20 cellular contexts compared by ENCODE assay signal in genomic region chr18:35062408-35062807, GRCh38. TPM values are rescaled to one million over a fixed set of nuclear protein-coding genes. Genes with fewer than 3 reads are reported as not detected.
DNase-seq lines count a peak whose midpoint lies in the region; ATAC-seq, FAIRE-seq and TF ChIP-seq lines count a peak whose summit lies in the region.
"Had no signal": no experiment of that assay in that cellular context is flagged by ENCODE, and none has a peak within 500 bp of the region (broad histone marks: within the 10 kb centered on the region; RNA-seq: fewer than 3 reads in every experiment).

No MANE protein-coding gene starts in this region.

- no peak for TF ChIP-seq RAD21 in HepG2 (CRISPR knock-in tag; IDR thresholded peaks at IDR 0.05)

- TF ChIP-seq POLR2A in HepG2 (IDR thresholded peaks at IDR 0.05; ENCODE audit: insufficient read depth in 1 of 2, low read depth in 2 of 2, low read length in 2 of 2) (no peak), gastrocnemius medialis (IDR thresholded peaks at IDR 0.05) (no peak)

- CTCF ChIA-PET in HepG2 (lab: Yijun Ruan, JAX; ENCODE audit: low intra/inter-chr PET ratio, low total read pairs): no interaction called here

- DNase-seq in natural killer cell (no peak), HepG2 (ENCODE audit: low spot score) (peak; percentile 36), memory B cell (ENCODE audit: low spot score in 2 of 2) (no peak), gastrocnemius medialis (no peak), H4 (ENCODE audit: low spot score) (no peak), osteoblast (ENCODE audit: insufficient read length, low spot score, missing footprints) (no peak)
- no peak for DNase-seq in natural killer cell treated with Interleukin-12 subunit alpha and Interleukin-12 subunit beta and Interleukin-15 and Interleukin-18, amount 100 ng/mL, for 72 hours (ENCODE audit: low spot score)
- DNase-seq: C1 segment of cervical spinal cord; Caco-2; CD4-positive, alpha-beta memory T cell; DMS153; DND-41; GM23248; H9 had no signal

- H3K27me3 ChIP-seq in HepG2 (ENCODE audit: control insufficient read depth in 1 of 2, insufficient read depth in 2 of 2, low read length in 2 of 2): no peaks in the 10 kb centered on the region
- H3K27me3 ChIP-seq in gastrocnemius medialis: no peaks in the 10 kb centered on the region
- H3K27me3 ChIP-seq in osteoblast (ENCODE audit: insufficient read depth, low read length): no peaks in the 10 kb centered on the region

- H3K4me3 ChIP-seq in HepG2 (replicated peaks in 1 of 3; ENCODE audit: insufficient read depth in 1 of 3, low read depth in 2 of 3, low read length in 3 of 3) (no peak overlapping the region), gastrocnemius medialis (no peak overlapping the region), osteoblast (ENCODE audit: insufficient read depth, low read length) (no peak overlapping the region)
- H3K4me3 ChIP-seq: GM23248 had no signal

- H3K36me3 Mint-ChIP-seq in natural killer cell: no peaks in the 10 kb centered on the region
- no peaks in the 10 kb centered on the region for H3K36me3 Mint-ChIP-seq in natural killer cell treated with Interleukin-12 subunit alpha and Interleukin-12 subunit beta and Interleukin-15 and Interleukin-18, amount 100 ng/mL, for 72 hours
- H3K36me3 Mint-ChIP-seq in memory B cell: peaks cover 3% of the 10 kb centered on the region

- POLR2A ChIA-PET in HepG2 (lab: Yijun Ruan, JAX): no interaction called here

- no peak for ATAC-seq in natural killer cell
- no peak for ATAC-seq in natural killer cell treated with Interleukin-12 subunit alpha and Interleukin-12 subunit beta and Interleukin-15 and Interleukin-18, amount 100 ng/mL, for 72 hours
- ATAC-seq in HepG2: peak; percentile 72
- no peak for ATAC-seq in memory B cell (ENCODE audit: low read depth)
- no peak for ATAC-seq in gastrocnemius medialis
- no peak for ATAC-seq in HG02981 (IDR thresholded peaks at IDR 0.05; ENCODE audit: unreplicated experiment)
- ATAC-seq: HCT116 had no signal

- H3K4me1 ChIP-seq in HepG2 (ENCODE audit: insufficient read depth, low read length) (peaks cover 46% of the 10 kb centered on the region), gastrocnemius medialis (peaks cover 39 to 52% of the 10 kb centered on the region in 2 donors), osteoblast (ENCODE audit: insufficient read depth, low read length) (no peaks in the 10 kb centered on the region)
- H3K4me1 ChIP-seq: Caco-2 had no signal

- 34% methylated on average over 5 of the region's 5 CpGs for WGBS in HepG2 (ENCODE audit: low lambda C conversion rate)

- H3K4me3 Mint-ChIP-seq in natural killer cell: no peak overlapping the region
- H3K4me3 Mint-ChIP-seq in natural killer cell treated with Interleukin-12 subunit alpha and Interleukin-12 subunit beta and Interleukin-15 and Interleukin-18, amount 100 ng/mL, for 72 hours: no peak overlapping the region
- H3K4me3 Mint-ChIP-seq in memory B cell: no peak overlapping the region
- H3K4me3 Mint-ChIP-seq: CD4-positive, alpha-beta memory T cell; H9 had no signal

- no TSS peak for BruUV-seq in HepG2 (replicated peaks; lab: Mats Ljungman, UMichigan)

- FAIRE-seq in HepG2 (lab: Jason Lieb, UNC): peak; percentile 80
- FAIRE-seq: G401.6, GM12892, GM19239, H1 had no signal

- H3K27ac Mint-ChIP-seq in natural killer cell: peak overlapping the region; percentile 25 to 45
- peak overlapping the region in 1 of 2 donors; percentile 70 for H3K27ac Mint-ChIP-seq in natural killer cell treated with Interleukin-12 subunit alpha and Interleukin-12 subunit beta and Interleukin-15 and Interleukin-18, amount 100 ng/mL, for 72 hours
- peak overlapping the region; percentile 48 for H3K27ac Mint-ChIP-seq in memory B cell

- H3K9me3 ChIP-seq in HepG2 (ENCODE audit: low read length) (no peaks in the 10 kb centered on the region), gastrocnemius medialis (no peaks in the 10 kb centered on the region), osteoblast (ENCODE audit: low read depth, low read length) (no peaks in the 10 kb centered on the region)
- H3K9me3 ChIP-seq: Caco-2 had no signal

- TF ChIP-seq CTCF in natural killer cell (IDR thresholded peaks at IDR 0.05): no peak
- no peak for TF ChIP-seq CTCF in HepG2 (CRISPR knock-in tag; IDR thresholded peaks at IDR 0.05)
- no peak for TF ChIP-seq CTCF in gastrocnemius medialis (IDR thresholded peaks at IDR 0.05 in 4 of 5, conservative IDR thresholded peaks at IDR 0.05 in 1 of 5)
- TF ChIP-seq CTCF in osteoblast (IDR thresholded peaks at IDR 0.05; ENCODE audit: extremely low read depth, low read depth, low read length): no peak

- no peaks in the 10 kb centered on the region for H4K20me1 ChIP-seq in HepG2 (ENCODE audit: insufficient read depth, low read length)
- peaks cover 3% of the 10 kb centered on the region for H4K20me1 ChIP-seq in osteoblast (ENCODE audit: insufficient read depth, low read length)

- H3K9me3 Mint-ChIP-seq in natural killer cell (no peaks in the 10 kb centered on the region), memory B cell (no peaks in the 10 kb centered on the region)
- no peaks in the 10 kb centered on the region for H3K9me3 Mint-ChIP-seq in natural killer cell treated with Interleukin-12 subunit alpha and Interleukin-12 subunit beta and Interleukin-15 and Interleukin-18, amount 100 ng/mL, for 72 hours
- H3K9me3 Mint-ChIP-seq: CD4-positive, alpha-beta memory T cell; H9 had no signal

- H3K4me1 Mint-ChIP-seq in natural killer cell: peaks cover 82 to 83% of the 10 kb centered on the region in 2 donors
- peaks cover 36 to 58% of the 10 kb centered on the region in 2 donors for H3K4me1 Mint-ChIP-seq in natural killer cell treated with Interleukin-12 subunit alpha and Interleukin-12 subunit beta and Interleukin-15 and Interleukin-18, amount 100 ng/mL, for 72 hours (ENCODE audit: low read depth in 2 of 2)
- peaks cover 44% of the 10 kb centered on the region for H3K4me1 Mint-ChIP-seq in memory B cell

- H3K4me2 ChIP-seq in HepG2 (ENCODE audit: low read depth, low read length) (peak overlapping the region; percentile 5; the same call in 1 of the 2 replicates), osteoblast (ENCODE audit: insufficient read depth, low read length) (no peak overlapping the region)

- H3K27ac ChIP-seq in HepG2 (ENCODE audit: extremely low read length, insufficient read depth, low read length): peak overlapping the region; percentile 26
- H3K27ac ChIP-seq in gastrocnemius medialis: peak overlapping the region; percentile 16 to 90 (median 83)
- H3K27ac ChIP-seq in osteoblast (ENCODE audit: low read depth, low read length): no peak overlapping the region
- H3K27ac ChIP-seq: GM23248 had no signal

- H3K79me2 ChIP-seq in HepG2 (ENCODE audit: insufficient read depth, low read length): peaks cover 53% of the 10 kb centered on the region
- H3K79me2 ChIP-seq in osteoblast (ENCODE audit: insufficient read depth, low read length): peaks cover 8% of the 10 kb centered on the region

- in situ Hi-C loops in HepG2 (cut with HindIII; ENCODE audit: extremely low pct_ligation_motif_present, low pct_unique_long_range_greater_than_20kb): no loop called here
- in situ Hi-C loops in gastrocnemius medialis (cut with MboI; ENCODE audit: low sequenced_read_pairs in 4 of 4): no loop called here

- intact Hi-C loops in natural killer cell (cut with micrococcal nuclease) (no loop called here), HepG2 (cut with micrococcal nuclease; ENCODE audit: unreplicated experiment) (no loop called here), gastrocnemius medialis (cut with DNase I; ENCODE audit: low total_unique reads) (no loop called here)

- TF ChIP-seq EP300 in HepG2 (IDR thresholded peaks at IDR 0.05; ENCODE audit: low read depth in 2 of 2, low read length in 2 of 2) (peak in 1 of 2 experiments; percentile 25; a peak in 1 of 4 replicates), HepG2 (CRISPR knock-in tag; IDR thresholded peaks at IDR 0.05; ENCODE audit: borderline replicate concordance) (no peak)

- no peak overlapping the region for H2AFZ ChIP-seq in HepG2 (ENCODE audit: low read length)
- H2AFZ ChIP-seq in osteoblast (ENCODE audit: low read length): no peak overlapping the region
- H2AFZ ChIP-seq: GM23248 had no signal

- no peak overlapping the region for H3K9ac ChIP-seq in HepG2 (ENCODE audit: insufficient read depth, low read depth, low read length)
- H3K9ac ChIP-seq: GM23248 had no signal

- H3K36me3 ChIP-seq in HepG2 (replicated peaks in 1 of 2; ENCODE audit: control insufficient read depth in 1 of 2, insufficient read depth in 2 of 2, low read length in 2 of 2) (peaks cover 0 to 4% of the 10 kb centered on the region in 2 experiments; a peak in 2 of 5 replicates), gastrocnemius medialis (no peaks in the 10 kb centered on the region), osteoblast (ENCODE audit: insufficient read depth, low read length) (no peaks in the 10 kb centered on the region)

- H3K27me3 Mint-ChIP-seq in natural killer cell (ENCODE audit: low read depth in 2 of 2) (no peaks in the 10 kb centered on the region), memory B cell (no peaks in the 10 kb centered on the region)
- H3K27me3 Mint-ChIP-seq in natural killer cell treated with Interleukin-12 subunit alpha and Interleukin-12 subunit beta and Interleukin-15 and Interleukin-18, amount 100 ng/mL, for 72 hours: no peaks in the 10 kb centered on the region
- H3K27me3 Mint-ChIP-seq: CD4-positive, alpha-beta memory T cell had no signal

RNA-seq across cellular contexts. Expression of gene MAPRE2, which starts 21.2 kb away (rescaled TPM):
- 100 to 1,000 TPM; 159 to 283 (median 207) TPM for total RNA-seq in natural killer cell
- total RNA-seq in natural killer cell treated with Interleukin-12 subunit alpha and Interleukin-12 subunit beta and Interleukin-15 and Interleukin-18, amount 100 ng/mL, for 72 hours: 10 to 100 TPM; 32.8 to 44.4 TPM
- 34.5 and 59.9 TPM in 2 replicates for total RNA-seq in HepG2 (2016; rRNA removed; fragmentation: Illumina TruSeq; extraction: Trizol)
- 3.2 and 3.3 TPM in 2 replicates for total RNA-seq in HepG2 (2016; cell fraction: cytosol; rRNA removed; fragmentation: Illumina TruSeq; extraction: Trizol; ENCODE audit: low read depth)
- total RNA-seq in HepG2 (2016; cell fraction: insoluble cytoplasmic fraction; rRNA removed; fragmentation: Illumina TruSeq; extraction: Trizol): 28.5 and 57.7 TPM in 2 replicates
- 11.0 and 11.4 TPM in 2 replicates for total RNA-seq in HepG2 (2016; cell fraction: membrane; rRNA removed; fragmentation: Illumina TruSeq; extraction: Trizol)
- total RNA-seq in HepG2 (2016; cell fraction: nucleus; rRNA removed; fragmentation: Illumina TruSeq; extraction: Trizol): 35.9 and 36.8 TPM in 2 replicates
- polyA plus RNA-seq in HepG2 (2011; rRNA removed): 45.9 and 67.9 TPM in 2 replicates
- 44.7 and 50.7 TPM in 2 replicates for polyA plus RNA-seq in HepG2 (2011; cell fraction: cytosol; rRNA removed)
- 22.5 and 24.0 TPM in 2 replicates for polyA plus RNA-seq in HepG2 (2011; cell fraction: nucleus; rRNA removed)
- polyA plus RNA-seq in HepG2 (2012): 38.3 and 53.1 TPM in 2 replicates
- 2.5 and 2.7 TPM in 2 replicates for polyA plus RNA-seq in HepG2 (2016; cell fraction: cytosol; fragmentation: Illumina TruSeq; extraction: Trizol; ENCODE audit: low read depth)
- polyA plus RNA-seq in HepG2 (2016; cell fraction: insoluble cytoplasmic fraction; fragmentation: Illumina TruSeq; extraction: Trizol; ENCODE audit: low read depth): 79.4 and 84.4 TPM in 2 replicates
- polyA plus RNA-seq in HepG2 (2016; cell fraction: membrane; fragmentation: Illumina TruSeq; extraction: Trizol; ENCODE audit: low read depth): 9.2 and 9.5 TPM in 2 replicates
- 23.3 and 29.2 TPM in 2 replicates for polyA plus RNA-seq in HepG2 (2016; cell fraction: nucleus; fragmentation: Illumina TruSeq; extraction: Trizol; ENCODE audit: insufficient read depth, low read depth)
- polyA minus RNA-seq in HepG2 (2011; rRNA and poly(A)+ RNA removed; ENCODE audit: low replicate concordance): 44.6 and 79.7 TPM in 2 replicates
- polyA minus RNA-seq in HepG2 (2011; cell fraction: cytosol; rRNA and poly(A)+ RNA removed): 60.2 and 76.8 TPM in 2 replicates
- polyA minus RNA-seq in HepG2 (2011; cell fraction: nucleus; rRNA and poly(A)+ RNA removed): 83.6 and 91.6 TPM in 2 replicates
- total RNA-seq in gastrocnemius medialis: 10 to 100 TPM; 21.3 to 46.2 (median 34.4) TPM
- 20.7 and 32.6 TPM in 2 replicates for total RNA-seq in H4 (2014; rRNA removed; shearing (Covaris generic))
- 21.7 and 24.2 TPM in 2 replicates for total RNA-seq in osteoblast
